ENCODE assay signal across 27 cellular contexts in genomic region chr6:90173262-90173926, GRCh38.
DNase-seq lines count a peak whose midpoint lies in the region; ATAC-seq, FAIRE-seq and TF ChIP-seq lines count a peak whose summit lies in the region.
"Had no signal": no experiment of that assay in that cellular context is flagged by ENCODE, and none has a peak within 500 bp of the region (broad histone marks: within the 10 kb centered on the region; RNA-seq: fewer than 3 reads in every experiment).

No MANE protein-coding gene starts in this region.

- H3K9ac ChIP-seq in astrocyte (ENCODE audit: low read length): no peak overlapping the region
- H3K9ac ChIP-seq: GM23248 had no signal

- CTCF ChIA-PET in activated naive CD4-positive, alpha-beta T cell treated with anti-CD3 and anti-CD28 coated beads, Interleukin-2, amount 10 ng/mL, durations not matched to agents 7 days and 5 days (lab: Charles Lee): interaction anchor here (0.9 to 1.5 kb wide), 2 partner anchors 8 to 1337 kb away, joined by 3 read pairs; no protein-coding TSS in a partner anchor

- H4K20me1 ChIP-seq in astrocyte (ENCODE audit: insufficient read depth, low read length): no peaks in the 10 kb centered on the region

- H3K9me3 Mint-ChIP-seq in activated naive CD4-positive, alpha-beta T cell treated with anti-CD3 and anti-CD28 coated beads, Interleukin-2, amount 10 ng/mL, durations not matched to agents 7 days and 5 days: no peaks in the 10 kb centered on the region
- no peaks in the 10 kb centered on the region for H3K9me3 Mint-ChIP-seq in astrocyte (ENCODE audit: unreplicated experiment)
- H3K9me3 Mint-ChIP-seq in stimulated activated naive CD8-positive, alpha-beta T cell treated with anti-CD3 and anti-CD28 coated beads, Interleukin-15, amount 100 ng/mL, for 72 hours: no peaks in the 10 kb centered on the region
- H3K9me3 Mint-ChIP-seq: effector memory CD8-positive, alpha-beta T cell; HFFc6; T-helper 1 cell treated with Interleukin-12 subunit alpha and Interleukin-12 subunit beta and Interleukin-4 antibody, amounts not matched to agents 30 μg/mL and 1 μg/mL, for 36 hours had no signal

- no peak overlapping the region for H3K4me3 Mint-ChIP-seq in activated naive CD4-positive, alpha-beta T cell treated with anti-CD3 and anti-CD28 coated beads, Interleukin-2, amount 10 ng/mL, durations not matched to agents 7 days and 5 days
- peak overlapping the region; percentile 9 for H3K4me3 Mint-ChIP-seq in T-helper 17 cell
- H3K4me3 Mint-ChIP-seq in astrocyte (ENCODE audit: unreplicated experiment): no peak overlapping the region
- H3K4me3 Mint-ChIP-seq in stimulated activated naive CD8-positive, alpha-beta T cell treated with anti-CD3 and anti-CD28 coated beads, Interleukin-15, amount 100 ng/mL, for 72 hours: peak overlapping the region; percentile 42 to 70
- H3K4me3 Mint-ChIP-seq: CD14-positive monocyte; effector memory CD8-positive, alpha-beta T cell; HFFc6; T-helper 1 cell treated with Interleukin-12 subunit alpha and Interleukin-12 subunit beta and Interleukin-4 antibody, amounts not matched to agents 30 μg/mL and 1 μg/mL, for 36 hours had no signal

- no peaks in the 10 kb centered on the region for H3K36me3 ChIP-seq in astrocyte (ENCODE audit: insufficient read depth, low read length)
- H3K36me3 ChIP-seq: ascending aorta, prostate gland, SJSA1, uterus had no signal

- H3K4me1 Mint-ChIP-seq in activated naive CD4-positive, alpha-beta T cell treated with anti-CD3 and anti-CD28 coated beads, Interleukin-2, amount 10 ng/mL, durations not matched to agents 7 days and 5 days: peaks cover 86% of the 10 kb centered on the region
- peaks cover 29% of the 10 kb centered on the region for H3K4me1 Mint-ChIP-seq in T-helper 17 cell
- H3K4me1 Mint-ChIP-seq in astrocyte (ENCODE audit: low read depth, unreplicated experiment): peaks cover 32% of the 10 kb centered on the region
- H3K4me1 Mint-ChIP-seq in stimulated activated naive CD8-positive, alpha-beta T cell treated with anti-CD3 and anti-CD28 coated beads, Interleukin-15, amount 100 ng/mL, for 72 hours: peaks cover 89% of the 10 kb centered on the region

- no peak overlapping the region for H3K27ac ChIP-seq in astrocyte (ENCODE audit: low read depth, low read length)
- H3K27ac ChIP-seq: ascending aorta, GM23248, HL-60, prostate gland, SJSA1, uterus had no signal

- H3K9me3 ChIP-seq in T-helper 17 cell (ENCODE audit: control insufficient read depth, low read length, poor library complexity, severe bottlenecking) (no peaks in the 10 kb centered on the region), astrocyte (ENCODE audit: insufficient read depth, low read depth, low read length) (no peaks in the 10 kb centered on the region)
- H3K9me3 ChIP-seq: prostate gland, SJSA1, uterus had no signal

- TF ChIP-seq CTCF in astrocyte (IDR thresholded peaks at IDR 0.05; ENCODE audit: insufficient read depth, low read depth, low read length) (no peak), GM13976 (IDR thresholded peaks at IDR 0.05; ENCODE audit: borderline replicate concordance, control extremely low read depth, extremely low read depth, insufficient read depth, missing control alignments) (no peak)

- peaks cover 26% of the 10 kb centered on the region for H3K36me3 Mint-ChIP-seq in activated naive CD4-positive, alpha-beta T cell treated with anti-CD3 and anti-CD28 coated beads, Interleukin-2, amount 10 ng/mL, durations not matched to agents 7 days and 5 days
- H3K36me3 Mint-ChIP-seq in T-helper 17 cell (ENCODE audit: low read depth) (peaks cover 2% of the 10 kb centered on the region), astrocyte (ENCODE audit: low read depth, unreplicated experiment) (no peaks in the 10 kb centered on the region)
- H3K36me3 Mint-ChIP-seq: CD14-positive monocyte had no signal

- H3K4me1 ChIP-seq in astrocyte (ENCODE audit: insufficient read depth, low read length): peaks cover 6% of the 10 kb centered on the region
- H3K4me1 ChIP-seq: prostate gland had no signal

- no peak for DNase-seq in activated naive CD4-positive, alpha-beta T cell treated with anti-CD3 and anti-CD28 coated beads, Interleukin-2, amount 10 ng/mL, durations not matched to agents 7 days and 5 days
- DNase-seq in activated naive CD4-positive, alpha-beta T cell treated with anti-CD3 and anti-CD28 coated beads, Interleukin-2, amount 50 U/mL, for 16 hours: no peak
- DNase-seq in T-helper 17 cell (no peak), astrocyte (ENCODE audit: low read depth) (no peak), GM13976 (ENCODE audit: low spot score) (no peak), hepatic stellate cell (ENCODE audit: low spot score) (no peak)
- no peak for DNase-seq in stimulated activated naive CD8-positive, alpha-beta T cell treated with anti-CD3 and anti-CD28 coated beads, Interleukin-15, amount 100 ng/mL, for 72 hours
- DNase-seq: activated CD8-positive, alpha-beta memory T cell treated with anti-CD3 and anti-CD28 coated beads, Interleukin-2, amount 50 U/mL, for 4 hours; activated gamma-delta T cell treated with Interleukin-2 at 50 U/mL for 16 hours; caudate nucleus; cortex of kidney; effector memory CD8-positive, alpha-beta T cell; foreskin fibroblast; GM23248; HFFc6; RPMI8226; stimulated activated CD4-positive, alpha-beta T cell treated with anti-CD3 and anti-CD28 coated beads, Interleukin-4, amount 100 ng/mL, for 24 hours; uterus had no signal

- FAIRE-seq in astrocyte (lab: Jason Lieb, UNC): peak; percentile 23
- FAIRE-seq: GM12892 had no signal

- no peaks in the 10 kb centered on the region for H3K27me3 ChIP-seq in astrocyte (ENCODE audit: insufficient read depth, low read length)
- H3K27me3 ChIP-seq: ascending aorta, SJSA1, uterus had no signal

- no peak overlapping the region for H2AFZ ChIP-seq in astrocyte (ENCODE audit: low read depth, low read length)
- H2AFZ ChIP-seq: GM23248 had no signal

- H3K79me2 ChIP-seq in astrocyte (ENCODE audit: insufficient read depth, low read length): no peaks in the 10 kb centered on the region

- in situ Hi-C loops in GM13976 (cut with MboI; ENCODE audit: low sequenced_read_pairs, unreplicated experiment): no loop called here

- H3K27ac Mint-ChIP-seq in activated naive CD4-positive, alpha-beta T cell treated with anti-CD3 and anti-CD28 coated beads, Interleukin-2, amount 10 ng/mL, durations not matched to agents 7 days and 5 days: peak overlapping the region; percentile 3
- no peak overlapping the region for H3K27ac Mint-ChIP-seq in T-helper 17 cell
- no peak overlapping the region for H3K27ac Mint-ChIP-seq in astrocyte (ENCODE audit: unreplicated experiment)
- H3K27ac Mint-ChIP-seq in stimulated activated naive CD8-positive, alpha-beta T cell treated with anti-CD3 and anti-CD28 coated beads, Interleukin-15, amount 100 ng/mL, for 72 hours: peak overlapping the region in 1 of 2 donors; percentile 44
- H3K27ac Mint-ChIP-seq: CD14-positive monocyte; effector memory CD8-positive, alpha-beta T cell; HFFc6; T-helper 1 cell treated with Interleukin-12 subunit alpha and Interleukin-12 subunit beta and Interleukin-4 antibody, amounts not matched to agents 30 μg/mL and 1 μg/mL, for 36 hours had no signal

- H3K27me3 Mint-ChIP-seq in activated naive CD4-positive, alpha-beta T cell treated with anti-CD3 and anti-CD28 coated beads, Interleukin-2, amount 10 ng/mL, durations not matched to agents 7 days and 5 days: no peaks in the 10 kb centered on the region
- no peaks in the 10 kb centered on the region for H3K27me3 Mint-ChIP-seq in T-helper 17 cell
- no peaks in the 10 kb centered on the region for H3K27me3 Mint-ChIP-seq in astrocyte (ENCODE audit: low read depth, unreplicated experiment)
- H3K27me3 Mint-ChIP-seq in stimulated activated naive CD8-positive, alpha-beta T cell treated with anti-CD3 and anti-CD28 coated beads, Interleukin-15, amount 100 ng/mL, for 72 hours: no peaks in the 10 kb centered on the region
- H3K27me3 Mint-ChIP-seq: effector memory CD8-positive, alpha-beta T cell had no signal

- no peak for ATAC-seq in T-helper 17 cell
- no peak for ATAC-seq in stimulated activated naive CD8-positive, alpha-beta T cell treated with anti-CD3 and anti-CD28 coated beads, Interleukin-15, amount 100 ng/mL, for 72 hours
- ATAC-seq: effector memory CD8-positive, alpha-beta T cell; sciatic nerve had no signal

- H3K4me3 ChIP-seq in astrocyte (ENCODE audit: insufficient read depth, low read depth, low read length): no peak overlapping the region
- H3K4me3 ChIP-seq: ascending aorta, GM23248, lung, prostate gland, SJSA1, uterus had no signal

- no peak overlapping the region for H3K4me2 ChIP-seq in astrocyte (ENCODE audit: low read length)

Comparison
In these comparisons a context has a peak if more than half of its experiments do, and no peak if none do; other contexts are left out.
1. H3K4me3 Mint-ChIP-seq: peak in T-helper 17 cell (single experiment) and stimulated activated naive CD8-positive, alpha-beta T cell treated with anti-CD3 and anti-CD28 coated beads, Interleukin-15, amount 100 ng/mL, for 72 hours (2 of 2); none in activated naive CD4-positive, alpha-beta T cell treated with anti-CD3 and anti-CD28 coated beads, Interleukin-2, amount 10 ng/mL, durations not matched to agents 7 days and 5 days (single experiment) and astrocyte (single experiment).